In genomic region chr1:201088395-201088794, GRCh38 we compare ENCODE assay signal across 2 cellular contexts.
TF ChIP-seq lines count a peak whose summit lies in the region.

No MANE protein-coding gene starts in this region.

TF ChIP-seq in HepG2, 621 proteins besides CTCF, POLR2A, EP300 and RAD21:
- TF ChIP-seq ZNF629 (CRISPR knock-in tag; conservative IDR thresholded peaks at IDR 0.05) (peak; percentile 45), ZNF550 (CRISPR knock-in tag; IDR thresholded peaks at IDR 0.05; ENCODE audit: borderline replicate concordance) (no peak)

TF ChIP-seq in K562, 482 proteins besides CTCF, POLR2A, EP300 and RAD21:
- TF ChIP-seq TFE3 (CRISPR knock-in tag; IDR thresholded peaks at IDR 0.05) = no peak
- TF ChIP-seq ZNF707 (CRISPR knock-in tag; conservative IDR thresholded peaks at IDR 0.05) = no peak
- TF ChIP-seq PHB (CRISPR knock-in tag; IDR thresholded peaks at IDR 0.05) = no peak
- peak; percentile 88 for TF ChIP-seq RBM25 (IDR thresholded peaks at IDR 0.05; ENCODE audit: low read depth, low read length, severe bottlenecking)
- no peak for TF ChIP-seq NR2C2 (CRISPR knock-in tag; IDR thresholded peaks at IDR 0.05)
- no peak for TF ChIP-seq NR2C2 (tag; IDR thresholded peaks at IDR 0.05)
- no peak for TF ChIP-seq CREB3L1 (IDR thresholded peaks at IDR 0.05; ENCODE audit: borderline replicate concordance, low read depth)
- TF ChIP-seq SMAD3 (CRISPR knock-in tag; conservative IDR thresholded peaks at IDR 0.05) = no peak
- peak; percentile 34; the same call in 1 of the 2 replicates for TF ChIP-seq ADNP (tag; IDR thresholded peaks at IDR 0.05)
- TF ChIP-seq FOXA1 (IDR thresholded peaks at IDR 0.05; ENCODE audit: borderline replicate concordance) = no peak
- TF ChIP-seq RBM34 (IDR thresholded peaks at IDR 0.05; ENCODE audit: borderline replicate concordance, insufficient read depth, low read length) = no peak
- peak; percentile 26; the same call in 1 of the 2 replicates for TF ChIP-seq NFIC (IDR thresholded peaks at IDR 0.05)
- no peak for TF ChIP-seq PRPF4 (IDR thresholded peaks at IDR 0.05; ENCODE audit: insufficient read depth, low read depth, low read length, poor library complexity, severe bottlenecking)
- no peak for TF ChIP-seq HDAC8 (tag; IDR thresholded peaks at IDR 0.05)
- no peak for TF ChIP-seq ZBTB34 (CRISPR knock-in tag; IDR thresholded peaks at IDR 0.05)
- no peak for TF ChIP-seq HDAC6 (IDR thresholded peaks at IDR 0.05; ENCODE audit: low read depth, low read length)
- TF ChIP-seq MXI1 (IDR thresholded peaks at IDR 0.05; ENCODE audit: low read depth, low read length) = no peak
- TF ChIP-seq ZNF699 (CRISPR knock-in tag; IDR thresholded peaks at IDR 0.05; ENCODE audit: insufficient replicate concordance) = no peak
